In genomic region chr3:25246921-25247320, GRCh38 we compare ENCODE assay signal across 1 cellular context.
TF ChIP-seq lines count a peak whose summit lies in the region.

No MANE protein-coding gene starts in this region.

TF ChIP-seq in H1, 55 proteins besides CTCF, POLR2A, EP300 and RAD21 (continued from another document):
- TF ChIP-seq ATF3 (IDR thresholded peaks at IDR 0.05; ENCODE audit: insufficient read depth, low read depth, low read length) (no peak), YY1 (IDR thresholded peaks at IDR 0.05; ENCODE audit: low read depth, low read length) (no peak), MAFK (IDR thresholded peaks at IDR 0.05; ENCODE audit: low read depth, low read length) (peak; percentile 59; the same call in 1 of the 2 replicates), RFX5 (IDR thresholded peaks at IDR 0.05; ENCODE audit: borderline replicate concordance, low read depth, low read length) (no peak), CBX8 (IDR thresholded peaks at IDR 0.05; ENCODE audit: borderline replicate concordance, low read depth, low read length) (no peak)
